ENCODE assay signal across 28 cellular contexts in genomic region chr3:50044976-50045375, GRCh38.
"Had no signal": no experiment of that assay in that cellular context is flagged by ENCODE, and none has a peak within 500 bp of the region (broad histone marks: within the 10 kb centered on the region; RNA-seq: fewer than 3 reads in every experiment).

No MANE protein-coding gene starts in this region.

- H3K4me1 Mint-ChIP-seq: central memory CD8-positive, alpha-beta T cell had no signal

- H3K27me3 Mint-ChIP-seq: activated CD4-positive, alpha-beta T cell treated with anti-CD3 and anti-CD28 coated beads, Interleukin-2, amount 10 ng/mL, durations not matched to agents 7 days and 5 days; central memory CD8-positive, alpha-beta T cell; naive thymus-derived CD8-positive, alpha-beta T cell had no signal

- H3K9me3 Mint-ChIP-seq: activated CD4-positive, alpha-beta T cell treated with anti-CD3 and anti-CD28 coated beads, Interleukin-2, amount 10 ng/mL, durations not matched to agents 7 days and 5 days; activated T-helper 2 cell treated with anti-CD3 and anti-CD28 coated beads, Interferon-gamma antibody, Interleukin-2, Interleukin-4, amounts not matched to agents 10 μg/mL and 5 μg/mL and 100 μg/mL, durations not matched to agents 14 hours and 24 hours and 36 hours; central memory CD8-positive, alpha-beta T cell; naive thymus-derived CD8-positive, alpha-beta T cell; neural crest cell; T-helper 1 cell treated with Interleukin-12 subunit alpha and Interleukin-12 subunit beta and Interleukin-4 antibody, amounts not matched to agents 30 μg/mL and 1 μg/mL, for 36 hours had no signal

- H3K9me3 ChIP-seq: esophagus squamous epithelium, heart right ventricle, left lung, lower lobe of right lung, right atrium auricular region, thoracic aorta had no signal

- H3K27me3 ChIP-seq: esophagus squamous epithelium, heart right ventricle, left lung, right atrium auricular region had no signal

- H3K27ac ChIP-seq: epithelial cell of prostate, esophagus squamous epithelium, heart right ventricle, left lung, lower lobe of right lung, right atrium auricular region, thoracic aorta, WERI-Rb-1 had no signal

- H3K27ac Mint-ChIP-seq: activated CD4-positive, alpha-beta T cell treated with anti-CD3 and anti-CD28 coated beads, Interleukin-2, amount 10 ng/mL, durations not matched to agents 7 days and 5 days; activated T-helper 2 cell treated with anti-CD3 and anti-CD28 coated beads, Interferon-gamma antibody, Interleukin-2, Interleukin-4, amounts not matched to agents 10 μg/mL and 5 μg/mL and 100 μg/mL, durations not matched to agents 14 hours and 24 hours and 36 hours; T-helper 1 cell treated with Interleukin-12 subunit alpha and Interleukin-12 subunit beta and Interleukin-4 antibody, amounts not matched to agents 30 μg/mL and 1 μg/mL, for 36 hours had no signal

- H3K4me3 ChIP-seq: esophagus squamous epithelium, heart right ventricle, left lung, lower lobe of right lung, right atrium auricular region, thoracic aorta had no signal

- DNase-seq: activated CD4-positive, alpha-beta T cell treated with anti-CD3 and anti-CD28 coated beads, Interleukin-2, amount 10 ng/mL, durations not matched to agents 7 days and 5 days; activated CD8-positive, alpha-beta memory T cell treated with anti-CD3 and anti-CD28 coated beads for 24 hours; activated T-cell treated with anti-CD3 and anti-CD28 coated beads, Interleukin-2, amount 50 U/mL, for 1 hour; dermis blood vessel endothelial cell; effector CD8-positive, alpha-beta T cell; esophagus squamous epithelium; foreskin melanocyte; heart right ventricle; left lung; lower lobe of right lung; mesenchymal stem cell; naive thymus-derived CD8-positive, alpha-beta T cell; nucleus accumbens; stimulated activated CD4-positive, alpha-beta T cell treated with anti-CD3 and anti-CD28 coated beads, Interleukin-15, amount 100 ng/mL, for 24 hours; stimulated activated CD4-positive, alpha-beta T cell treated with anti-CD3 and anti-CD28 coated beads, Interleukin-2, amount 100 ng/mL, for 24 hours; stimulated activated naive CD4-positive, alpha-beta T cell treated with Interleukin-2 at 50 U/mL for 16 hours; SW 1271; T-helper 9 cell; trophoblast cell; WERI-Rb-1 had no signal

- H3K4me1 ChIP-seq: esophagus squamous epithelium, left lung, lower lobe of right lung, right atrium auricular region had no signal

- H3K4me3 Mint-ChIP-seq: activated CD4-positive, alpha-beta T cell treated with anti-CD3 and anti-CD28 coated beads, Interleukin-2, amount 10 ng/mL, durations not matched to agents 7 days and 5 days; central memory CD8-positive, alpha-beta T cell; naive thymus-derived CD8-positive, alpha-beta T cell; neural crest cell; T-helper 1 cell treated with Interleukin-12 subunit alpha and Interleukin-12 subunit beta and Interleukin-4 antibody, amounts not matched to agents 30 μg/mL and 1 μg/mL, for 36 hours had no signal

- ATAC-seq: activated CD4-positive, CD25-positive, alpha-beta regulatory T cell treated with anti-CD3 and anti-CD28 coated beads, Interleukin-2, amount 50 U/mL, for 24 hours; heart right ventricle; left lung; lower lobe of right lung; naive thymus-derived CD8-positive, alpha-beta T cell had no signal
